Comparison of ENCODE assay signal across 24 cellular contexts in the genomic region with DNA sequence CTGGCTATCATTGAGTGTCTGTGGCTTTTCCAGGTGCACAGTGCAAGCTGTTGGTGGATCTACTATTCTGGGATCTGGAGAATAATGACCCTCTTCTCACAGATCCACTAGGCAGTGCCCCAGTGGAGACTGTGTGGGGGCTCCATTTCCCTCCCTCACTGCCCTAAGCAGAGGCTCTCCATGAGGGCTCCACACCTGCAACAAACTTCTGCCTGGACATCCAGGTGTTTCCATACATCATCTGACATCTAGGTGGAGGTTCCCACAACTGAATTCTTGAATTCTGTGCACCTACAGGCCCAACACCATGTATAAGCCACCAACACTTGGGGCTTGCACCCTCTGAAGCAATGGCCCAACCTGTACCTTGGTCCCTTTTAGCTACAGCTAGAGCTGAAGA.
"Had no signal": no experiment of that assay in that cellular context is flagged by ENCODE, and none has a peak within 500 bp of the region (broad histone marks: within the 10 kb centered on the region; RNA-seq: fewer than 3 reads in every experiment).

No MANE protein-coding gene starts in this region.

- H3K27me3 ChIP-seq: colonic mucosa, esophagus squamous epithelium, gastrocnemius medialis, heart right ventricle, left lung had no signal

- DNase-seq: colonic mucosa; cortex of kidney; effector CD8-positive, alpha-beta T cell; effector memory CD8-positive, alpha-beta T cell; endodermal cell; erythroblast; esophagus squamous epithelium; foreskin fibroblast; foreskin melanocyte; gastrocnemius medialis; glutamatergic neuron; head of caudate nucleus; heart right ventricle; hippocampal formation; left cardiac atrium; left lung; left ventricle myocardium superior; mammary epithelial cell; mucosa of descending colon; naive B cell; naive thymus-derived CD8-positive, alpha-beta T cell had no signal

- ATAC-seq: effector memory CD8-positive, alpha-beta T cell; esophagus mucosa; gastrocnemius medialis; heart right ventricle; left cardiac atrium; left lung; left ventricle myocardium superior; mucosa of descending colon; naive thymus-derived CD8-positive, alpha-beta T cell had no signal

- H3K36me3 ChIP-seq: colonic mucosa, esophagus squamous epithelium, gastrocnemius medialis, heart right ventricle, left lung had no signal

- H3K9me3 ChIP-seq: colonic mucosa, gastrocnemius medialis had no signal

- H3K4me1 ChIP-seq: colonic mucosa, esophagus squamous epithelium, gastrocnemius medialis, heart right ventricle, left lung had no signal

- H3K27ac ChIP-seq: colonic mucosa, epithelial cell of prostate, esophagus squamous epithelium, gastrocnemius medialis, heart right ventricle, left lung had no signal

- H3K4me3 ChIP-seq: colonic mucosa, esophagus squamous epithelium, gastrocnemius medialis, heart right ventricle, left lung, lung, mucosa of descending colon had no signal
